1 cellular context compared by ENCODE assay signal in genomic region chr6:11067348-11067747, GRCh38.
TF ChIP-seq lines count a peak whose summit lies in the region.

No MANE protein-coding gene starts in this region.

TF ChIP-seq in HepG2, 621 proteins besides CTCF, POLR2A, EP300 and RAD21 (continues in another document):
- TF ChIP-seq ZNF598 (CRISPR knock-in tag; IDR thresholded peaks at IDR 0.05; ENCODE audit: borderline replicate concordance): 0 out of 2 replicates have a peak, but pooled peaks have one; percentile 65
- TF ChIP-seq ZNF253 (CRISPR knock-in tag; IDR thresholded peaks at IDR 0.05; ENCODE audit: borderline replicate concordance): no peak
- peak; percentile 67; the same call in 1 of the 2 replicates for TF ChIP-seq CEBPG (CRISPR knock-in tag; IDR thresholded peaks at IDR 0.05)
- no peak for TF ChIP-seq NR2F6 (IDR thresholded peaks at IDR 0.05)
- TF ChIP-seq NR2F6 (CRISPR knock-in tag; IDR thresholded peaks at IDR 0.05): peak; percentile 63; the same call in 1 of the 2 replicates
- no peak for TF ChIP-seq ZBTB7A (CRISPR knock-in tag; IDR thresholded peaks at IDR 0.05)
- TF ChIP-seq, protein P1, sequence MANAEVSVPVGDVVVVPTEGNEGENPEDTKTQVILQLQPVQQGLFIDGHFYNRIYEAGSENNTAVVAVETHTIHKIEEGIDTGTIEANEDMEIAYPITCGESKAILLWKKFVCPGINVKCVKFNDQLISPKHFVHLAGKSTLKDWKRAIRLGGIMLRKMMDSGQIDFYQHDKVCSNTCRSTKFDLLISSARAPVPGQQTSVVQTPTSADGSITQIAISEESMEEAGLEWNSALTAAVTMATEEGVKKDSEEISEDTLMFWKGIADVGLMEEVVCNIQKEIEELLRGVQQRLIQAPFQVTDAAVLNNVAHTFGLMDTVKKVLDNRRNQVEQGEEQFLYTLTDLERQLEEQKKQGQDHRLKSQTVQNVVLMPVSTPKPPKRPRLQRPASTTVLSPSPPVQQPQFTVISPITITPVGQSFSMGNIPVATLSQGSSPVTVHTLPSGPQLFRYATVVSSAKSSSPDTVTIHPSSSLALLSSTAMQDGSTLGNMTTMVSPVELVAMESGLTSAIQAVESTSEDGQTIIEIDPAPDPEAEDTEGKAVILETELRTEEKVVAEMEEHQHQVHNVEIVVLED (CRISPR knock-in tag; IDR thresholded peaks at IDR 0.05; ENCODE audit: borderline replicate concordance): no peak
- peak; percentile 25; the same call in 1 of the 2 replicates for TF ChIP-seq ZNF614 (CRISPR knock-in tag; IDR thresholded peaks at IDR 0.05; ENCODE audit: borderline replicate concordance)
- TF ChIP-seq MTF1 (CRISPR knock-in tag; IDR thresholded peaks at IDR 0.05): no peak
- TF ChIP-seq, protein P2, sequence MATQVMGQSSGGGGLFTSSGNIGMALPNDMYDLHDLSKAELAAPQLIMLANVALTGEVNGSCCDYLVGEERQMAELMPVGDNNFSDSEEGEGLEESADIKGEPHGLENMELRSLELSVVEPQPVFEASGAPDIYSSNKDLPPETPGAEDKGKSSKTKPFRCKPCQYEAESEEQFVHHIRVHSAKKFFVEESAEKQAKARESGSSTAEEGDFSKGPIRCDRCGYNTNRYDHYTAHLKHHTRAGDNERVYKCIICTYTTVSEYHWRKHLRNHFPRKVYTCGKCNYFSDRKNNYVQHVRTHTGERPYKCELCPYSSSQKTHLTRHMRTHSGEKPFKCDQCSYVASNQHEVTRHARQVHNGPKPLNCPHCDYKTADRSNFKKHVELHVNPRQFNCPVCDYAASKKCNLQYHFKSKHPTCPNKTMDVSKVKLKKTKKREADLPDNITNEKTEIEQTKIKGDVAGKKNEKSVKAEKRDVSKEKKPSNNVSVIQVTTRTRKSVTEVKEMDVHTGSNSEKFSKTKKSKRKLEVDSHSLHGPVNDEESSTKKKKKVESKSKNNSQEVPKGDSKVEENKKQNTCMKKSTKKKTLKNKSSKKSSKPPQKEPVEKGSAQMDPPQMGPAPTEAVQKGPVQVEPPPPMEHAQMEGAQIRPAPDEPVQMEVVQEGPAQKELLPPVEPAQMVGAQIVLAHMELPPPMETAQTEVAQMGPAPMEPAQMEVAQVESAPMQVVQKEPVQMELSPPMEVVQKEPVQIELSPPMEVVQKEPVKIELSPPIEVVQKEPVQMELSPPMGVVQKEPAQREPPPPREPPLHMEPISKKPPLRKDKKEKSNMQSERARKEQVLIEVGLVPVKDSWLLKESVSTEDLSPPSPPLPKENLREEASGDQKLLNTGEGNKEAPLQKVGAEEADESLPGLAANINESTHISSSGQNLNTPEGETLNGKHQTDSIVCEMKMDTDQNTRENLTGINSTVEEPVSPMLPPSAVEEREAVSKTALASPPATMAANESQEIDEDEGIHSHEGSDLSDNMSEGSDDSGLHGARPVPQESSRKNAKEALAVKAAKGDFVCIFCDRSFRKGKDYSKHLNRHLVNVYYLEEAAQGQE (IDR thresholded peaks at IDR 0.05; ENCODE audit: borderline replicate concordance in 1 of 2, low read depth in 1 of 2, low read length in 2 of 2): no peak
- no peak for TF ChIP-seq ZNF296 (CRISPR knock-in tag; conservative IDR thresholded peaks at IDR 0.05)
- no peak for TF ChIP-seq ZNF878 (CRISPR knock-in tag; IDR thresholded peaks at IDR 0.05)
- no peak for TF ChIP-seq CHCHD3 (CRISPR knock-in tag; IDR thresholded peaks at IDR 0.05)
- TF ChIP-seq, protein P3, sequence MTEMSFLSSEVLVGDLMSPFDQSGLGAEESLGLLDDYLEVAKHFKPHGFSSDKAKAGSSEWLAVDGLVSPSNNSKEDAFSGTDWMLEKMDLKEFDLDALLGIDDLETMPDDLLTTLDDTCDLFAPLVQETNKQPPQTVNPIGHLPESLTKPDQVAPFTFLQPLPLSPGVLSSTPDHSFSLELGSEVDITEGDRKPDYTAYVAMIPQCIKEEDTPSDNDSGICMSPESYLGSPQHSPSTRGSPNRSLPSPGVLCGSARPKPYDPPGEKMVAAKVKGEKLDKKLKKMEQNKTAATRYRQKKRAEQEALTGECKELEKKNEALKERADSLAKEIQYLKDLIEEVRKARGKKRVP (CRISPR knock-in tag; IDR thresholded peaks at IDR 0.05): no peak
- TF ChIP-seq ZBTB8A (CRISPR knock-in tag; IDR thresholded peaks at IDR 0.05; ENCODE audit: borderline replicate concordance, low read depth): no peak
- TF ChIP-seq ZBTB21 (CRISPR knock-in tag; IDR thresholded peaks at IDR 0.05): no peak; the same call in 1 of the 2 replicates
- peak; percentile 44; the same call in 1 of the 2 replicates for TF ChIP-seq HNF4A (CRISPR knock-in tag; IDR thresholded peaks at IDR 0.05)
- TF ChIP-seq RERE (CRISPR knock-in tag; IDR thresholded peaks at IDR 0.05; ENCODE audit: low read depth): no peak
- TF ChIP-seq, protein P4, sequence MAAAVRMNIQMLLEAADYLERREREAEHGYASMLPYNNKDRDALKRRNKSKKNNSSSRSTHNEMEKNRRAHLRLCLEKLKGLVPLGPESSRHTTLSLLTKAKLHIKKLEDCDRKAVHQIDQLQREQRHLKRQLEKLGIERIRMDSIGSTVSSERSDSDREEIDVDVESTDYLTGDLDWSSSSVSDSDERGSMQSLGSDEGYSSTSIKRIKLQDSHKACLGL (CRISPR knock-in tag; IDR thresholded peaks at IDR 0.05): no peak
- no peak for TF ChIP-seq TCF7 (IDR thresholded peaks at IDR 0.05; ENCODE audit: low read depth)
- peak; percentile 75; the same call in 1 of the 2 replicates for TF ChIP-seq ZNF331 (CRISPR knock-in tag; IDR thresholded peaks at IDR 0.05)
- no peak for TF ChIP-seq RBFOX2 (IDR thresholded peaks at IDR 0.05; ENCODE audit: low read depth, low read length)
- no peak for TF ChIP-seq ARID2 (CRISPR knock-in tag; IDR thresholded peaks at IDR 0.05; ENCODE audit: borderline replicate concordance)
- no peak for TF ChIP-seq RBM39 (IDR thresholded peaks at IDR 0.05; ENCODE audit: low read depth, low read length, poor library complexity, severe bottlenecking)
- no peak for TF ChIP-seq ZNF773 (CRISPR knock-in tag; IDR thresholded peaks at IDR 0.05; ENCODE audit: borderline replicate concordance)
- TF ChIP-seq NFE2 (CRISPR knock-in tag; IDR thresholded peaks at IDR 0.05): no peak
- TF ChIP-seq ZFP41 (CRISPR knock-in tag; IDR thresholded peaks at IDR 0.05; ENCODE audit: borderline replicate concordance): no peak
- TF ChIP-seq, protein P5, sequence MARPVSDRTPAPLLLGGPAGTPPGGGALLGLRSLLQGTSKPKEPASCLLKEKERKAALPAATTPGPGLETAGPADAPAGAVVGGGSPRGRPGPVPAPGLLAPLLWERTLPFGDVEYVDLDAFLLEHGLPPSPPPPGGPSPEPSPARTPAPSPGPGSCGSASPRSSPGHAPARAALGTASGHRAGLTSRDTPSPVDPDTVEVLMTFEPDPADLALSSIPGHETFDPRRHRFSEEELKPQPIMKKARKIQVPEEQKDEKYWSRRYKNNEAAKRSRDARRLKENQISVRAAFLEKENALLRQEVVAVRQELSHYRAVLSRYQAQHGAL (CRISPR knock-in tag; IDR thresholded peaks at IDR 0.05; ENCODE audit: not compliant biosample characterization): no peak
- no peak for TF ChIP-seq HNRNPL (IDR thresholded peaks at IDR 0.05; ENCODE audit: low read depth, low read length)
- TF ChIP-seq ZBTB20 (CRISPR knock-in tag; IDR thresholded peaks at IDR 0.05; ENCODE audit: borderline replicate concordance, low read depth): no peak
- TF ChIP-seq DR1 (CRISPR knock-in tag; IDR thresholded peaks at IDR 0.05): no peak
- peak; percentile 50; the same call in 1 of the 2 replicates for TF ChIP-seq ZNF547 (CRISPR knock-in tag; IDR thresholded peaks at IDR 0.05)
- no peak for TF ChIP-seq ZNF546 (CRISPR knock-in tag; conservative IDR thresholded peaks at IDR 0.05)
- TF ChIP-seq ZNF343 (CRISPR knock-in tag; IDR thresholded peaks at IDR 0.05): no peak
- TF ChIP-seq, protein P6, sequence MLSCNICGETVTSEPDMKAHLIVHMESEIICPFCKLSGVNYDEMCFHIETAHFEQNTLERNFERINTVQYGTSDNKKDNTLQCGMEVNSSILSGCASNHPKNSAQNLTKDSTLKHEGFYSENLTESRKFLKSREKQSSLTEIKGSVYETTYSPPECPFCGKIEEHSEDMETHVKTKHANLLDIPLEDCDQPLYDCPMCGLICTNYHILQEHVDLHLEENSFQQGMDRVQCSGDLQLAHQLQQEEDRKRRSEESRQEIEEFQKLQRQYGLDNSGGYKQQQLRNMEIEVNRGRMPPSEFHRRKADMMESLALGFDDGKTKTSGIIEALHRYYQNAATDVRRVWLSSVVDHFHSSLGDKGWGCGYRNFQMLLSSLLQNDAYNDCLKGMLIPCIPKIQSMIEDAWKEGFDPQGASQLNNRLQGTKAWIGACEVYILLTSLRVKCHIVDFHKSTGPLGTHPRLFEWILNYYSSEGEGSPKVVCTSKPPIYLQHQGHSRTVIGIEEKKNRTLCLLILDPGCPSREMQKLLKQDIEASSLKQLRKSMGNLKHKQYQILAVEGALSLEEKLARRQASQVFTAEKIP (CRISPR knock-in tag; IDR thresholded peaks at IDR 0.05; ENCODE audit: borderline replicate concordance): no peak
- TF ChIP-seq ZNF746 (CRISPR knock-in tag; IDR thresholded peaks at IDR 0.05): no peak
- TF ChIP-seq ZNF883 (CRISPR knock-in tag; IDR thresholded peaks at IDR 0.05; ENCODE audit: not compliant biosample characterization): peak; percentile 63
- TF ChIP-seq ZNF816 (CRISPR knock-in tag; IDR thresholded peaks at IDR 0.05; ENCODE audit: borderline replicate concordance): no peak
- peak; percentile 46; the same call in 1 of the 2 replicates for TF ChIP-seq SSRP1 (CRISPR knock-in tag; IDR thresholded peaks at IDR 0.05)
- no peak for TF ChIP-seq ZNF552 (CRISPR knock-in tag; IDR thresholded peaks at IDR 0.05; ENCODE audit: borderline replicate concordance)
- TF ChIP-seq ZNF772 (CRISPR knock-in tag; IDR thresholded peaks at IDR 0.05): 0 out of 2 replicates have a peak, but pooled peaks have one; percentile 2
- TF ChIP-seq, protein P7, sequence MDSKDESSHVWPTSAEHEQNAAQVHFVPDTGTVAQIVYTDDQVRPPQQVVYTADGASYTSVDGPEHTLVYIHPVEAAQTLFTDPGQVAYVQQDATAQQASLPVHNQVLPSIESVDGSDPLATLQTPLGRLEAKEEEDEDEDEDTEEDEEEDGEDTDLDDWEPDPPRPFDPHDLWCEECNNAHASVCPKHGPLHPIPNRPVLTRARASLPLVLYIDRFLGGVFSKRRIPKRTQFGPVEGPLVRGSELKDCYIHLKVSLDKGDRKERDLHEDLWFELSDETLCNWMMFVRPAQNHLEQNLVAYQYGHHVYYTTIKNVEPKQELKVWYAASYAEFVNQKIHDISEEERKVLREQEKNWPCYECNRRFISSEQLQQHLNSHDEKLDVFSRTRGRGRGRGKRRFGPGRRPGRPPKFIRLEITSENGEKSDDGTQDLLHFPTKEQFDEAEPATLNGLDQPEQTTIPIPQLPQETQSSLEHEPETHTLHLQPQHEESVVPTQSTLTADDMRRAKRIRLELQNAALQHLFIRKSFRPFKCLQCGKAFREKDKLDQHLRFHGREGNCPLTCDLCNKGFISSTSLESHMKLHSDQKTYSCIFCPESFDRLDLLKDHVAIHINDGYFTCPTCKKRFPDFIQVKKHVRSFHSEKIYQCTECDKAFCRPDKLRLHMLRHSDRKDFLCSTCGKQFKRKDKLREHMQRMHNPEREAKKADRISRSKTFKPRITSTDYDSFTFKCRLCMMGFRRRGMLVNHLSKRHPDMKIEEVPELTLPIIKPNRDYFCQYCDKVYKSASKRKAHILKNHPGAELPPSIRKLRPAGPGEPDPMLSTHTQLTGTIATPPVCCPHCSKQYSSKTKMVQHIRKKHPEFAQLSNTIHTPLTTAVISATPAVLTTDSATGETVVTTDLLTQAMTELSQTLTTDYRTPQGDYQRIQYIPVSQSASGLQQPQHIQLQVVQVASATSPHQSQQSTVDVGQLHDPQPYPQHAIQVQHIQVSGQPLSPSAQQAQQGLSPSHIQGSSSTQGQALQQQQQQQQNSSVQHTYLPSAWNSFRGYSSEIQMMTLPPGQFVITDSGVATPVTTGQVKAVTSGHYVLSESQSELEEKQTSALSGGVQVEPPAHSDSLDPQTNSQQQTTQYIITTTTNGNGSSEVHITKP (CRISPR knock-in tag; IDR thresholded peaks at IDR 0.05; ENCODE audit: low read depth): 0 out of 2 replicates have a peak, but pooled peaks have one; percentile 23
- peak; percentile 53 for TF ChIP-seq ZSCAN25 (CRISPR knock-in tag; IDR thresholded peaks at IDR 0.05)
- TF ChIP-seq XRCC5 (optimal IDR thresholded peaks at IDR 0.05; ENCODE audit: low read length): peak; percentile 57
- no peak for TF ChIP-seq PBX3 (CRISPR knock-in tag; IDR thresholded peaks at IDR 0.05; ENCODE audit: borderline replicate concordance)
